Comparison of ENCODE assay signal across 17 cellular contexts in genomic region chr13:25803626-25804025, GRCh38.
"Had no signal": no experiment of that assay in that cellular context is flagged by ENCODE, and none has a peak within 500 bp of the region (broad histone marks: within the 10 kb centered on the region; RNA-seq: fewer than 3 reads in every experiment).

No MANE protein-coding gene starts in this region.

- H3K36me3 ChIP-seq: colonic mucosa, neutrophil, sigmoid colon, stomach had no signal

- ATAC-seq: activated naive CD4-positive, alpha-beta T cell treated with anti-CD3 and anti-CD28 coated beads, Interleukin-2, amount 50 U/mL, for 72 hours; activated T-cell treated with anti-CD3 and anti-CD28 coated beads, Interleukin-2, amount 50 U/mL, for 72 hours; esophagus mucosa; left lobe of liver; natural killer cell had no signal

- H3K9ac ChIP-seq: parathyroid adenoma had no signal

- H3K27ac ChIP-seq: colonic mucosa, neutrophil, parathyroid adenoma, sigmoid colon, stomach, testis had no signal

- H3K9me3 ChIP-seq: colonic mucosa, neutrophil, sigmoid colon, stomach, testis had no signal

- DNase-seq: activated CD4-positive, alpha-beta T cell treated with anti-CD3 and anti-CD28 coated beads, Interleukin-2, amount 10 ng/mL, durations not matched to agents 7 days and 5 days; activated CD8-positive, alpha-beta memory T cell treated with anti-CD3 and anti-CD28 coated beads, Interleukin-2, amount 50 U/mL, for 48 hours; activated gamma-delta T cell; activated T-cell treated with anti-CD3 and anti-CD28 coated beads, Interleukin-2, amount 50 U/mL, for 72 hours; colonic mucosa; mesendoderm; natural killer cell; sigmoid colon; stimulated activated CD4-positive, alpha-beta T cell treated with anti-CD3 and anti-CD28 coated beads, Interleukin-12 subunit alpha, Interleukin-12 subunit beta, amount 100 ng/mL, for 4 hours; stimulated activated CD4-positive, alpha-beta T cell treated with anti-CD3 and anti-CD28 coated beads, Interleukin-2, amount 100 ng/mL, for 24 hours; stomach; testis had no signal

- H3K4me1 ChIP-seq: colonic mucosa, parathyroid adenoma, sigmoid colon, testis had no signal

- H2AFZ ChIP-seq: parathyroid adenoma had no signal

- H3K27me3 ChIP-seq: colonic mucosa, neutrophil, sigmoid colon, stomach, testis had no signal

- H3K4me3 ChIP-seq: colonic mucosa, sigmoid colon, stomach, testis had no signal
